ENCODE assay signal across 7 cellular contexts in the genomic region with DNA sequence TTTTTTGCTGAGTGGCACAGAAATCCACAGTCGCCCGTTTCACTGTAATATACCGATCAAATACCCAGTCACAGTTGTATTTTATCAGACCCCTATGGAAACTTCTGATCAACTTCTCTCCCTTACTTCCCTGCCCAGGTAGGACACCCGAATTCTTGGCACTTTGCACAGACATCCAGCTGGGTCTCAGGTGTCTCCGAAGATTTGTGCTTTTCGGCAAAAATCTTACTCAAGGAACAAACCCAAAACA. TPM values are rescaled to one million over a fixed set of nuclear protein-coding genes. Genes with fewer than 3 reads are reported as not detected.
DNase-seq lines count a peak whose midpoint lies in the region; ATAC-seq lines count a peak whose summit lies in the region.

No MANE protein-coding gene starts in this region.

- H3K36me3 ChIP-seq in HUES6 (ENCODE audit: control insufficient read depth, insufficient read depth, low read length) = no peaks in the 10 kb centered on the region

- peak overlapping the region; percentile 95 for H3K4me3 ChIP-seq in HUES6 (ENCODE audit: low read depth, low read length)

- no peaks in the 10 kb centered on the region for H3K27me3 ChIP-seq in HUES6 (ENCODE audit: control insufficient read depth, insufficient read depth, low read length)

- intact Hi-C loops in activated T-helper 2 cell treated with anti-CD3 and anti-CD28 coated beads, Interferon-gamma antibody, Interleukin-2, Interleukin-4, amounts not matched to agents 10 μg/mL and 5 μg/mL and 100 μg/mL, durations not matched to agents 14 hours and 24 hours and 36 hours (cut with micrococcal nuclease) = loop anchor here (2.0 to 10.0 kb wide), 2 partner anchors 62 to 268 kb away; no protein-coding TSS in a partner anchor

- peaks cover 11% of the 10 kb centered on the region for H3K4me1 ChIP-seq in HUES6 (ENCODE audit: control insufficient read depth, insufficient read depth, low read length)

- H3K27me3 Mint-ChIP-seq in activated T-helper 2 cell treated with anti-CD3 and anti-CD28 coated beads, Interferon-gamma antibody, Interleukin-2, Interleukin-4, amounts not matched to agents 10 μg/mL and 5 μg/mL and 100 μg/mL, durations not matched to agents 14 hours and 24 hours and 36 hours (ENCODE audit: low read depth) = no peaks in the 10 kb centered on the region
- H3K27me3 Mint-ChIP-seq in immature natural killer cell (ENCODE audit: low read depth in 3 of 3) = peaks cover 0 to 3% (median 1%) of the 10 kb centered on the region in 3 donors
- H3K27me3 Mint-ChIP-seq in stimulated activated naive CD8-positive, alpha-beta T cell treated with anti-CD3 and anti-CD28 coated beads, Interleukin-15, amount 100 ng/mL, for 72 hours = no peaks in the 10 kb centered on the region

- no peaks in the 10 kb centered on the region for H3K9me3 ChIP-seq in HUES6 (ENCODE audit: control insufficient read depth, insufficient read depth, low read depth, low read length)

- H3K27ac ChIP-seq in HUES6 (ENCODE audit: low read depth, low read length) = peak overlapping the region; percentile 71

- no peaks in the 10 kb centered on the region for H3K9me3 Mint-ChIP-seq in activated T-helper 2 cell treated with anti-CD3 and anti-CD28 coated beads, Interferon-gamma antibody, Interleukin-2, Interleukin-4, amounts not matched to agents 10 μg/mL and 5 μg/mL and 100 μg/mL, durations not matched to agents 14 hours and 24 hours and 36 hours
- no peaks in the 10 kb centered on the region for H3K9me3 Mint-ChIP-seq in immature natural killer cell
- no peaks in the 10 kb centered on the region for H3K9me3 Mint-ChIP-seq in stimulated activated naive CD8-positive, alpha-beta T cell treated with anti-CD3 and anti-CD28 coated beads, Interleukin-15, amount 100 ng/mL, for 72 hours

- peaks cover 51% of the 10 kb centered on the region for H3K4me1 Mint-ChIP-seq in activated T-helper 2 cell treated with anti-CD3 and anti-CD28 coated beads, Interferon-gamma antibody, Interleukin-2, Interleukin-4, amounts not matched to agents 10 μg/mL and 5 μg/mL and 100 μg/mL, durations not matched to agents 14 hours and 24 hours and 36 hours (ENCODE audit: low read depth)
- H3K4me1 Mint-ChIP-seq in immature natural killer cell = peaks cover 40 to 48% of the 10 kb centered on the region in 2 donors
- H3K4me1 Mint-ChIP-seq in stimulated activated naive CD8-positive, alpha-beta T cell treated with anti-CD3 and anti-CD28 coated beads, Interleukin-15, amount 100 ng/mL, for 72 hours = peaks cover 57% of the 10 kb centered on the region

- no peaks in the 10 kb centered on the region for H3K36me3 Mint-ChIP-seq in activated T-helper 2 cell treated with anti-CD3 and anti-CD28 coated beads, Interferon-gamma antibody, Interleukin-2, Interleukin-4, amounts not matched to agents 10 μg/mL and 5 μg/mL and 100 μg/mL, durations not matched to agents 14 hours and 24 hours and 36 hours (ENCODE audit: low read depth)
- H3K36me3 Mint-ChIP-seq in immature natural killer cell = peaks cover 0 to 3% (median 0%) of the 10 kb centered on the region in 3 donors

- peak overlapping the region; percentile 53 for H3K27ac Mint-ChIP-seq in activated T-helper 2 cell treated with anti-CD3 and anti-CD28 coated beads, Interferon-gamma antibody, Interleukin-2, Interleukin-4, amounts not matched to agents 10 μg/mL and 5 μg/mL and 100 μg/mL, durations not matched to agents 14 hours and 24 hours and 36 hours
- H3K27ac Mint-ChIP-seq in immature natural killer cell = peak overlapping the region; percentile 21 to 65 (median 54)
- H3K27ac Mint-ChIP-seq in stimulated activated naive CD8-positive, alpha-beta T cell treated with anti-CD3 and anti-CD28 coated beads, Interleukin-15, amount 100 ng/mL, for 72 hours = peak overlapping the region; percentile 92 to 95

- no peak for DNase-seq in activated T-helper 2 cell treated with anti-CD3 and anti-CD28 coated beads, Interferon-gamma antibody, Interleukin-2, Interleukin-4, amounts not matched to agents 10 μg/mL and 5 μg/mL and 100 μg/mL, durations not matched to agents 14 hours and 24 hours and 36 hours (ENCODE audit: low spot score)
- DNase-seq in immature natural killer cell (no peak), NCI-H82 treated with DMSO at 0.1 percent for 48 hours (lab: John Stamatoyannopoulos, UW; ENCODE audit: unreplicated experiment) (no peak), COLO668 (lab: John Stamatoyannopoulos, UW; ENCODE audit: unreplicated experiment) (no peak)
- no peak for DNase-seq in stimulated activated naive CD8-positive, alpha-beta T cell treated with anti-CD3 and anti-CD28 coated beads, Interleukin-15, amount 100 ng/mL, for 72 hours

- H3K9ac ChIP-seq in HUES6 (ENCODE audit: low read length) = peak overlapping the region; percentile 78

- H3K4me3 Mint-ChIP-seq in activated T-helper 2 cell treated with anti-CD3 and anti-CD28 coated beads, Interferon-gamma antibody, Interleukin-2, Interleukin-4, amounts not matched to agents 10 μg/mL and 5 μg/mL and 100 μg/mL, durations not matched to agents 14 hours and 24 hours and 36 hours (ENCODE audit: low read depth) = peak overlapping the region; percentile 90
- H3K4me3 Mint-ChIP-seq in immature natural killer cell = peak overlapping the region; percentile 83 to 90 (median 85)
- peak overlapping the region; percentile 92 to 98 for H3K4me3 Mint-ChIP-seq in stimulated activated naive CD8-positive, alpha-beta T cell treated with anti-CD3 and anti-CD28 coated beads, Interleukin-15, amount 100 ng/mL, for 72 hours

- ATAC-seq in stimulated activated naive CD8-positive, alpha-beta T cell treated with anti-CD3 and anti-CD28 coated beads, Interleukin-15, amount 100 ng/mL, for 72 hours = no peak
- ATAC-seq in HG03378 (IDR thresholded peaks at IDR 0.05; ENCODE audit: unreplicated experiment) = no peak

RNA-seq across cellular contexts. Expression of gene MREG, which starts 0.6 kb away (rescaled TPM):
- 15.3 and 15.7 TPM in 2 replicates for total RNA-seq in activated T-helper 2 cell treated with anti-CD3 and anti-CD28 coated beads, Interferon-gamma antibody, Interleukin-2, Interleukin-4, amounts not matched to agents 10 μg/mL and 5 μg/mL and 100 μg/mL, durations not matched to agents 14 hours and 24 hours and 36 hours
- polyA plus RNA-seq in immature natural killer cell = 1 to 10 TPM in 2 of 3 donors, not detected in 1; 1.1 to 1.2 TPM
